ENCODE assay signal across 8 cellular contexts in genomic region chr2:60515751-60516226, GRCh38. TPM values are rescaled to one million over a fixed set of nuclear protein-coding genes. Genes with fewer than 3 reads are reported as not detected.
A peak's percentile ranks its signal among the peaks of the same experiment; 100 is the strongest.
DNase-seq lines count a peak whose midpoint lies in the region; ATAC-seq, FAIRE-seq and TF ChIP-seq lines count a peak whose summit lies in the region.

No MANE protein-coding gene starts in this region.

- no peak overlapping the region for H3K27ac ChIP-seq in MM.1S (ENCODE audit: low read length)

- H3K9me2 ChIP-seq in MM.1S (replicated peaks; ENCODE audit: insufficient read depth, low read length), result no peaks in the 10 kb centered on the region

- H4K20me1 ChIP-seq in MM.1S (ENCODE audit: insufficient read depth, low read length), result no peaks in the 10 kb centered on the region

- TF ChIP-seq POLR2A in H54 (IDR thresholded peaks at IDR 0.05; ENCODE audit: low read depth, low read length), result no peak

- H3K36me3 ChIP-seq in adipocyte (ENCODE audit: control insufficient read depth, insufficient read depth, low read length, severe bottlenecking), result no peaks in the 10 kb centered on the region
- H3K36me3 ChIP-seq in MM.1S (replicated peaks; ENCODE audit: insufficient read depth, low read length), result no peaks in the 10 kb centered on the region

- H3K79me2 ChIP-seq in MM.1S (ENCODE audit: low read length), result no peaks in the 10 kb centered on the region

- H3K27me3 ChIP-seq in adipocyte (replicated peaks; ENCODE audit: control insufficient read depth, insufficient read depth, low read length) (peaks cover 17% of the 10 kb centered on the region), MM.1S (replicated peaks; ENCODE audit: insufficient read depth, low read length) (no peaks in the 10 kb centered on the region)

- no peaks in the 10 kb centered on the region for H3K9me3 ChIP-seq in adipocyte (ENCODE audit: control insufficient read depth, low read length)
- H3K9me3 ChIP-seq in MM.1S (replicated peaks; ENCODE audit: insufficient read depth, low read length), result no peaks in the 10 kb centered on the region

- no peak for FAIRE-seq in H54 (lab: Jason Lieb, UNC)

- H3F3A ChIP-seq in MM.1S (ENCODE audit: insufficient read depth, low read length), result no peaks in the 10 kb centered on the region

- H3K9ac ChIP-seq in adipocyte (ENCODE audit: low read length) (no peak overlapping the region), MM.1S (ENCODE audit: low read length) (no peak overlapping the region)

- TF ChIP-seq CTCF in MM.1S (IDR thresholded peaks at IDR 0.05; ENCODE audit: low read length), result no peak

- no peak overlapping the region for H3K4me2 ChIP-seq in MM.1S (ENCODE audit: low read depth, low read length)

- ATAC-seq in GM19455 (IDR thresholded peaks at IDR 0.05; ENCODE audit: unreplicated experiment) (peak; percentile 93), HG03432 (IDR thresholded peaks at IDR 0.05; ENCODE audit: unreplicated experiment) (peak; percentile 92)

- no peak overlapping the region for H2AFZ ChIP-seq in MM.1S (ENCODE audit: low read length)

- peak overlapping the region; percentile 72 for H3K4me3 ChIP-seq in adipocyte (ENCODE audit: low read length)
- no peak overlapping the region for H3K4me3 ChIP-seq in MM.1S (ENCODE audit: low read length)

- H3K4me1 ChIP-seq in adipocyte (ENCODE audit: control insufficient read depth, insufficient read depth, low read length), result peaks cover 9% of the 10 kb centered on the region
- no peaks in the 10 kb centered on the region for H3K4me1 ChIP-seq in MM.1S (ENCODE audit: low read length)

- DNase-seq in ELR (ENCODE audit: low read depth) (peak; percentile 48), adipocyte (ENCODE audit: low read depth) (peak; percentile 73), renal cortical epithelial cell (ENCODE audit: low read depth) (peak; percentile 64), H54 (ENCODE audit: insufficient read length, low spot score) (no peak), MM.1S (no peak), DMS 273 treated with DMSO at 0.1 percent for 48 hours (lab: John Stamatoyannopoulos, UW) (no peak)

RNA-seq across cellular contexts. Expression of gene BCL11A, which starts 37.7 kb away (rescaled TPM):
- total RNA-seq in renal cortical epithelial cell, result 0.80 and 1.0 TPM in 2 replicates

Comparison
In these comparisons a context has a peak if more than half of its experiments do, and no peak if none do; other contexts are left out.
1. DNase-seq: peak in ELR (single experiment), adipocyte (single experiment) and renal cortical epithelial cell (single experiment); none in H54 (single experiment), MM.1S (single experiment) and DMS 273 treated with DMSO at 0.1 percent for 48 hours (single experiment).